In genomic region chr21:42234464-42235241, GRCh38 we compare ENCODE assay signal across 1 cellular context.
A peak's percentile ranks its signal among the peaks of the same experiment; 100 is the strongest.
TF ChIP-seq lines count a peak whose summit lies in the region.

No MANE protein-coding gene starts in this region.

TF ChIP-seq in HepG2, 621 proteins besides CTCF, POLR2A, EP300 and RAD21 (continued from another document):
- no peak for TF ChIP-seq GMEB1 (CRISPR knock-in tag; IDR thresholded peaks at IDR 0.05; ENCODE audit: borderline replicate concordance)
- no peak for TF ChIP-seq GPBP1L1 (CRISPR knock-in tag; IDR thresholded peaks at IDR 0.05)
- no peak for TF ChIP-seq AGO1 (IDR thresholded peaks at IDR 0.05; ENCODE audit: low read depth, low read length, poor library complexity, severe bottlenecking)
- TF ChIP-seq ZNF816 (CRISPR knock-in tag; IDR thresholded peaks at IDR 0.05; ENCODE audit: borderline replicate concordance) = no peak
- TF ChIP-seq MAFK (conservative IDR thresholded peaks at IDR 0.05 in 1 of 2, IDR thresholded peaks at IDR 0.05 in 1 of 2; ENCODE audit: low read length in 2 of 2) = peak; percentile 39 to 47; a peak in 2 of 4 replicates
- no peak for TF ChIP-seq ZNF432 (CRISPR knock-in tag; IDR thresholded peaks at IDR 0.05; ENCODE audit: borderline replicate concordance)
- TF ChIP-seq ZBTB1 (CRISPR knock-in tag; IDR thresholded peaks at IDR 0.05; ENCODE audit: borderline replicate concordance) = no peak
- peak; percentile 67 for TF ChIP-seq HNRNPLL (IDR thresholded peaks at IDR 0.05; ENCODE audit: low read depth, low read length, poor library complexity, severe bottlenecking)
- TF ChIP-seq MEIS2 (CRISPR knock-in tag; IDR thresholded peaks at IDR 0.05) = 0 out of 2 replicates have a peak, but pooled peaks have one; percentile 19
